1 cellular context compared by ENCODE assay signal in the genomic region with DNA sequence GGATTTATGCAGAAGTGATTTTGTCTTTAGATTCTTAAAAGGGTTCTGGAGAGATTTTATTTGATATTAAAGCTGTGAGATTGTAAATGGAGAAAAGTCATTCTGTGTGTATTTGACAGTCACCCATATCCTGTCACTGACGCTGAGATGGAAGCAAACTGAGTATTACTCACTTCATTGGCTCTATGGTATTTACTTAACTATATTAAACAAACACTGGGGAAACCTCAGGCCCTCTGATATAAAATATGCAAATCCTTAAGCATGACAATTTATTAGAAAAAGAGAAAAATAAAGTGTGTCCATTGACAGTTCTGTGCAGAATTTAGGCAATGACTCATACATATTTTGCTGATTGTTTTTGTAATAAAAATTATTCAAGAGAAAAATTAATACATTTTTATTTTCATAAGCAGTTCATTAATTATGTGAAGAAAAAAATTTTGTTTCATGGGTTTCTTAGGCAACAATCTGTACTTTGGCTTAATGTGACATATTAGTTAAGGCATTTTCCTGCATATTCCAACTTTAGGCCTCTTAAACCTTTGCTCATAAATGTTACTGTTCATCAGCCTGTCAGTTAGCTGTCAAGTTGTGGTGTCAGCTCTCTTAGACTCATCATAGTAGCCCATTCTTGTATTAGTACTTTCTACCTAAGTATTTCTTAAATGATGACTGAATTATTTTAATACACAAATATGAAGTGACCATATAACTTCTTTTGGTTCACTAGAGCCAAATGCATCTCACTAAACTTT.
TF ChIP-seq lines count a peak whose summit lies in the region.

No MANE protein-coding gene starts in this region.

TF ChIP-seq in SK-N-SH treated with all-trans-retinoic acid at 6 μM for 48 hours, 23 proteins besides CTCF, POLR2A, EP300 and RAD21 (continued from another document):
- TF ChIP-seq, protein P1, sequence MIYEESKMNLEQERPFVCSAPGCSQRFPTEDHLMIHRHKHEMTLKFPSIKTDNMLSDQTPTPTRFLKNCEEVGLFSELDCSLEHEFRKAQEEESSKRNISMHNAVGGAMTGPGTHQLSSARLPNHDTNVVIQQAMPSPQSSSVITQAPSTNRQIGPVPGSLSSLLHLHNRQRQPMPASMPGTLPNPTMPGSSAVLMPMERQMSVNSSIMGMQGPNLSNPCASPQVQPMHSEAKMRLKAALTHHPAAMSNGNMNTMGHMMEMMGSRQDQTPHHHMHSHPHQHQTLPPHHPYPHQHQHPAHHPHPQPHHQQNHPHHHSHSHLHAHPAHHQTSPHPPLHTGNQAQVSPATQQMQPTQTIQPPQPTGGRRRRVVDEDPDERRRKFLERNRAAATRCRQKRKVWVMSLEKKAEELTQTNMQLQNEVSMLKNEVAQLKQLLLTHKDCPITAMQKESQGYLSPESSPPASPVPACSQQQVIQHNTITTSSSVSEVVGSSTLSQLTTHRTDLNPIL (CRISPR knock-in tag; IDR thresholded peaks at IDR 0.05; ENCODE audit: low read depth), result no peak
- TF ChIP-seq PPARA (CRISPR knock-in tag; IDR thresholded peaks at IDR 0.05; ENCODE audit: borderline replicate concordance), result no peak
- no peak for TF ChIP-seq CSDC2 (CRISPR knock-in tag; IDR thresholded peaks at IDR 0.05)
- no peak for TF ChIP-seq TOX (CRISPR knock-in tag; IDR thresholded peaks at IDR 0.05; ENCODE audit: borderline replicate concordance)
- TF ChIP-seq ZFP30 (CRISPR knock-in tag; IDR thresholded peaks at IDR 0.05), result no peak
- TF ChIP-seq, protein P2, sequence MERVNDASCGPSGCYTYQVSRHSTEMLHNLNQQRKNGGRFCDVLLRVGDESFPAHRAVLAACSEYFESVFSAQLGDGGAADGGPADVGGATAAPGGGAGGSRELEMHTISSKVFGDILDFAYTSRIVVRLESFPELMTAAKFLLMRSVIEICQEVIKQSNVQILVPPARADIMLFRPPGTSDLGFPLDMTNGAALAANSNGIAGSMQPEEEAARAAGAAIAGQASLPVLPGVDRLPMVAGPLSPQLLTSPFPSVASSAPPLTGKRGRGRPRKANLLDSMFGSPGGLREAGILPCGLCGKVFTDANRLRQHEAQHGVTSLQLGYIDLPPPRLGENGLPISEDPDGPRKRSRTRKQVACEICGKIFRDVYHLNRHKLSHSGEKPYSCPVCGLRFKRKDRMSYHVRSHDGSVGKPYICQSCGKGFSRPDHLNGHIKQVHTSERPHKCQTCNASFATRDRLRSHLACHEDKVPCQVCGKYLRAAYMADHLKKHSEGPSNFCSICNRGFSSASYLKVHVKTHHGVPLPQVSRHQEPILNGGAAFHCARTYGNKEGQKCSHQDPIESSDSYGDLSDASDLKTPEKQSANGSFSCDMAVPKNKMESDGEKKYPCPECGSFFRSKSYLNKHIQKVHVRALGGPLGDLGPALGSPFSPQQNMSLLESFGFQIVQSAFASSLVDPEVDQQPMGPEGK (CRISPR knock-in tag; IDR thresholded peaks at IDR 0.05; ENCODE audit: borderline replicate concordance), result no peak
- no peak for TF ChIP-seq ARNTL (CRISPR knock-in tag; IDR thresholded peaks at IDR 0.05; ENCODE audit: borderline replicate concordance, low read depth)
- no peak for TF ChIP-seq ZNF70 (CRISPR knock-in tag; IDR thresholded peaks at IDR 0.05)
- TF ChIP-seq BACH2 (CRISPR knock-in tag; IDR thresholded peaks at IDR 0.05; ENCODE audit: borderline replicate concordance), result no peak
